ENCODE assay signal across 8 cellular contexts in the genomic region with DNA sequence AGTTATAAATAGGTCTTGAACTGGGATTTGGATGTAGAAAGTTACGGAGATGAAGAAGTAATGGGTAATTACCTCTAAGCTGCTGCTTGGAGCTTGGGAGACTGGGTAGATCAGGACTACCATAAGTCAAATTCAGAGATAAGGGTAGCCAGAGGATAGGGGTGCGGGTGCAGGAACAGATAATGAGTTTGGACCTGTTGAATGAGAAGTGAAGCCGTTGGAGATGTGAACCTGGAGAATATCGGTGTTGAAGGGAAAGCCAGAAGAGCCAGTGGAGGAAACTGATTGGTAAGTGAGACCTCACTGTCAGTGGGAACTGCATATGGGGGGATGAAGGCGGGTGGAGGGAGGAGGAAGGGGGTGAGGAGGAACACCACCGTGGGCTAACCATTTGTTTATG. TPM values are rescaled to one million over a fixed set of nuclear protein-coding genes. Genes with fewer than 3 reads are reported as not detected.
DNase-seq lines count a peak whose midpoint lies in the region; ATAC-seq and TF ChIP-seq lines count a peak whose summit lies in the region.

No MANE protein-coding gene starts in this region.

- no peak overlapping the region for H3K27ac ChIP-seq in PC-9
- H3K27ac ChIP-seq in esophagus squamous epithelium, result peak overlapping the region in 2 of 4 donors; percentile 85 to 86
- peak overlapping the region in 3 of 4 donors; percentile 74 to 78 (median 76) for H3K27ac ChIP-seq in sigmoid colon

- no peaks in the 10 kb centered on the region for H3F3A ChIP-seq in PC-9 (ENCODE audit: insufficient read depth, low read depth)

- DNase-seq in PC-9 (no peak), esophagus squamous epithelium (lab: John Stamatoyannopoulos, UW) (no peak), sigmoid colon (no peak), T1000 (lab: John Stamatoyannopoulos, UW) (no peak), HEK293T (ENCODE audit: extremely low spot score) (no peak)

- POLR2A ChIA-PET in PC-9 (lab: Charles Lee; ENCODE audit: unreplicated experiment) (no interaction called here), HEK293T (lab: Yijun Ruan, JAX) (no interaction called here)

- H3K4me1 ChIP-seq in PC-9 (replicated peaks; ENCODE audit: insufficient read depth) (no peaks in the 10 kb centered on the region), esophagus squamous epithelium (peaks cover 3 to 28% (median 6%) of the 10 kb centered on the region in 3 donors), sigmoid colon (peaks cover 0 to 22% (median 10%) of the 10 kb centered on the region in 4 donors)

- no peaks in the 10 kb centered on the region for H3K27me3 ChIP-seq in PC-9 (ENCODE audit: insufficient read depth, low read depth)
- H3K27me3 ChIP-seq in esophagus squamous epithelium, result no peaks in the 10 kb centered on the region
- no peaks in the 10 kb centered on the region for H3K27me3 ChIP-seq in sigmoid colon

- BruUV-seq in PC-9 (replicated peaks; lab: Mats Ljungman, UMichigan), result no TSS peak

- CTCF ChIA-PET in PC-9 (lab: Charles Lee), result no interaction called here
- CTCF ChIA-PET in HEK293T (lab: Yijun Ruan, JAX), result no interaction called here

- H4K20me1 ChIP-seq in PC-9 (ENCODE audit: insufficient read depth), result no peaks in the 10 kb centered on the region

- H3K79me2 ChIP-seq in PC-9 (ENCODE audit: low read depth), result no peaks in the 10 kb centered on the region

- WGBS in esophagus squamous epithelium, 2 donors, result 11 to 38% methylated on average over 4 to 6 of the region's 6 CpGs
- WGBS in sigmoid colon, 2 donors, result 34 to 42% methylated on average over 6 of the region's 6 CpGs

- H3K4me2 ChIP-seq in PC-9, result peak overlapping the region; percentile 79

- ATAC-seq in GM18868 (IDR thresholded peaks at IDR 0.05; ENCODE audit: unreplicated experiment) (peak; percentile 13), HG03469 (IDR thresholded peaks at IDR 0.05; ENCODE audit: unreplicated experiment) (no peak), HG02840 (IDR thresholded peaks at IDR 0.05; ENCODE audit: low FRiP score, unreplicated experiment) (no peak)

- peak overlapping the region; percentile 96 for H2AFZ ChIP-seq in PC-9

- intact Hi-C loops in PC-9 (cut with micrococcal nuclease; ENCODE audit: unreplicated experiment), result no loop called here
- intact Hi-C loops in esophagus squamous epithelium (cut with DNase I), result no loop called here
- intact Hi-C loops in sigmoid colon (cut with DNase I), result no loop called here

- TF ChIP-seq POLR2A in esophagus squamous epithelium (IDR thresholded peaks at IDR 0.05), result no peak
- no peak for TF ChIP-seq POLR2A in sigmoid colon (IDR thresholded peaks at IDR 0.05)

- TF ChIP-seq EP300 in sigmoid colon (IDR thresholded peaks at IDR 0.05), result no peak

- no peaks in the 10 kb centered on the region for H3K9me2 ChIP-seq in PC-9 (ENCODE audit: insufficient read depth)

- H3K36me3 ChIP-seq in PC-9 (ENCODE audit: low read depth) (no peaks in the 10 kb centered on the region), esophagus squamous epithelium (no peaks in the 10 kb centered on the region), sigmoid colon (no peaks in the 10 kb centered on the region)

- H3K4me3 ChIP-seq in PC-9, result peak overlapping the region; percentile 68
- peak overlapping the region; percentile 40 to 72 (median 59) for H3K4me3 ChIP-seq in esophagus squamous epithelium
- H3K4me3 ChIP-seq in sigmoid colon, result peak overlapping the region; percentile 43 to 62 (median 57)

- TF ChIP-seq CTCF in PC-9 (conservative IDR thresholded peaks at IDR 0.05), result no peak
- TF ChIP-seq CTCF in esophagus squamous epithelium (IDR thresholded peaks at IDR 0.05), result no peak
- no peak for TF ChIP-seq CTCF in sigmoid colon (IDR thresholded peaks at IDR 0.05)

- H3K9me3 ChIP-seq in PC-9 (ENCODE audit: insufficient read depth, low read depth), result no peaks in the 10 kb centered on the region
- no peaks in the 10 kb centered on the region for H3K9me3 ChIP-seq in esophagus squamous epithelium
- no peaks in the 10 kb centered on the region for H3K9me3 ChIP-seq in sigmoid colon

TF ChIP-seq in HEK293T, 16 proteins besides CTCF, POLR2A, EP300 and RAD21:
- no peak for TF ChIP-seq CTBP1 (IDR thresholded peaks at IDR 0.05; ENCODE audit: borderline replicate concordance)
- no peak for TF ChIP-seq FOXM1 (IDR thresholded peaks at IDR 0.05; ENCODE audit: borderline replicate concordance)
- TF ChIP-seq ARNT (IDR thresholded peaks at IDR 0.05), result no peak
- TF ChIP-seq SP1 (IDR thresholded peaks at IDR 0.05), result no peak
- no peak for TF ChIP-seq SUZ12 (IDR thresholded peaks at IDR 0.05)
- no peak for TF ChIP-seq ZNF384 (IDR thresholded peaks at IDR 0.05)
- no peak for TF ChIP-seq TARDBP (IDR thresholded peaks at IDR 0.05)
- TF ChIP-seq, protein P1, sequence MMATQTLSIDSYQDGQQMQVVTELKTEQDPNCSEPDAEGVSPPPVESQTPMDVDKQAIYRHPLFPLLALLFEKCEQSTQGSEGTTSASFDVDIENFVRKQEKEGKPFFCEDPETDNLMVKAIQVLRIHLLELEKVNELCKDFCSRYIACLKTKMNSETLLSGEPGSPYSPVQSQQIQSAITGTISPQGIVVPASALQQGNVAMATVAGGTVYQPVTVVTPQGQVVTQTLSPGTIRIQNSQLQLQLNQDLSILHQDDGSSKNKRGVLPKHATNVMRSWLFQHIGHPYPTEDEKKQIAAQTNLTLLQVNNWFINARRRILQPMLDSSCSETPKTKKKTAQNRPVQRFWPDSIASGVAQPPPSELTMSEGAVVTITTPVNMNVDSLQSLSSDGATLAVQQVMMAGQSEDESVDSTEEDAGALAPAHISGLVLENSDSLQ (IDR thresholded peaks at IDR 0.05), result no peak; the same call in 1 of the 2 replicates
- TF ChIP-seq LEF1 (IDR thresholded peaks at IDR 0.05; ENCODE audit: borderline replicate concordance), result no peak
- TF ChIP-seq FOXA1 (IDR thresholded peaks at IDR 0.05), result no peak
- TF ChIP-seq HDGF (IDR thresholded peaks at IDR 0.05; ENCODE audit: borderline replicate concordance), result no peak
- TF ChIP-seq NFRKB (IDR thresholded peaks at IDR 0.05), result no peak
- TF ChIP-seq BHLHE40 (IDR thresholded peaks at IDR 0.05; ENCODE audit: borderline replicate concordance), result no peak

RNA-seq across cellular contexts. Expression of a gene that starts 0.6 kb away (rescaled TPM):
- 22.0 and 29.3 TPM in 2 replicates for total RNA-seq in PC-9 (2021)
- 10 to 100 TPM in 2 of 4 donors, 1 to 10 TPM in 2; 4.8 to 17.7 (median 13.2) TPM for total RNA-seq in esophagus squamous epithelium
- 10 to 100 TPM; 22.1 to 34.6 (median 26.2) TPM for total RNA-seq in sigmoid colon
- polyA plus RNA-seq in sigmoid colon, result 10 to 100 TPM; 14.7 to 27.3 (median 19.2) TPM

RNA-seq across cellular contexts. Expression of a gene that starts 11.5 kb away (rescaled TPM):
- total RNA-seq in PC-9 (2021) (not detected in 2 replicates), esophagus squamous epithelium (not detected), sigmoid colon (not detected)
- 1 to 10 TPM in 1 of 3 donors, not detected in 2; 3.4 TPM for polyA plus RNA-seq in sigmoid colon

RNA-seq across cellular contexts. Expression of a gene that starts 16.3 kb away (rescaled TPM):
- total RNA-seq in PC-9 (2021) (not detected in 2 replicates), esophagus squamous epithelium (10 to 100 TPM in 2 of 4 donors, 1 to 10 TPM in 2; 4.3 to 15.5 (median 8.8) TPM), sigmoid colon (1 to 10 TPM in 3 of 4 donors, not detected in 1; 1.7 to 8.1 (median 3.2) TPM)
- polyA plus RNA-seq in sigmoid colon, result 10 to 100 TPM; 14.4 to 90.1 (median 39.1) TPM

RNA-seq across cellular contexts. Expression of a gene that starts 23.4 kb away (rescaled TPM):
- 32.7 and 51.6 TPM in 2 replicates for total RNA-seq in PC-9 (2021)
- 10 to 100 TPM; 19.9 to 34.0 (median 24.3) TPM for total RNA-seq in esophagus squamous epithelium
- total RNA-seq in sigmoid colon, result 10 to 100 TPM; 15.6 to 27.6 (median 24.4) TPM
- 10 to 100 TPM in 2 of 3 donors, 1 to 10 TPM in 1; 4.9 to 17.4 (median 16.1) TPM for polyA plus RNA-seq in sigmoid colon

RNA-seq across cellular contexts. Expression of a gene that starts 26.9 kb away (rescaled TPM):
- 53.1 and 63.1 TPM in 2 replicates for total RNA-seq in PC-9 (2021)
- total RNA-seq in esophagus squamous epithelium, result 10 to 100 TPM; 39.6 to 54.1 (median 43.7) TPM
- total RNA-seq in sigmoid colon, result 10 to 100 TPM; 27.6 to 47.4 (median 38.6) TPM
- polyA plus RNA-seq in sigmoid colon, result 10 to 100 TPM; 40.6 to 66.1 (median 52.7) TPM
